In the genomic region with DNA sequence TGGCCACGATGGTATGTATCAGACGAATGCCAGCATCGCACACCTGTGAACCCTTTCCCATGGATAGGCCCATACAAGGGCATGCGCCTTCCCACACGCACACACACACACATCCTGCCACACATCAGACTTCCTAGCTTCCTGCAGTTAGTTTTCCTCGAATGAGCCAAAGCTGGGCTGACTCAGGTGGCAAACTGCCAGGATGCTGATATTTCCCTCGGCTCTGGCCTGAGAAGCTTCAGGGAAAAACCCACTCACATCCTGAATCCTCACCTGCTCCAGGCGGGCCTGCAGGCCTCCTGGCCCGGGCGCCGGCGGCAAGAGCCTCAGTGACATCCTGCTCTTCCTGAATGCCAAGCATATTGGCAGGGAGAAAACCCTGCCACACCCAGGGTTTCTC, we compare ENCODE assay signal across 8 cellular contexts. TPM values are rescaled to one million over a fixed set of nuclear protein-coding genes. Genes with fewer than 3 reads are reported as not detected.
DNase-seq lines count a peak whose midpoint lies in the region; ATAC-seq and TF ChIP-seq lines count a peak whose summit lies in the region.

No MANE protein-coding gene starts in this region.

- H3K27ac Mint-ChIP-seq in CD14-positive monocyte = peak overlapping the region in 1 of 7 donors; percentile 62

- 7 to 9% methylated on average over 12 of the region's 12 CpGs for WGBS in aorta, 2 donors

- H3K27me3 ChIP-seq in aorta (ENCODE audit: control insufficient read depth in 1 of 2, insufficient read depth in 2 of 2, low read length in 1 of 2) = no peaks in the 10 kb centered on the region

- H3K36me3 Mint-ChIP-seq in CD14-positive monocyte = no peaks in the 10 kb centered on the region

- H3K4me1 ChIP-seq in aorta (ENCODE audit: control insufficient read depth in 1 of 2, insufficient read depth in 2 of 2, low read length in 2 of 2) = no peaks in the 10 kb centered on the region

- intact Hi-C loops in left colon (cut with DNase I, micrococcal nuclease) (no loop called here), aorta (cut with DNase I) (loop anchor here in 1 of 2 donors (5.0 kb wide), 1 partner anchor 73 kb away; no protein-coding TSS in a partner anchor), CD14-positive monocyte (cut with micrococcal nuclease) (no loop called here)

- no peaks in the 10 kb centered on the region for H3K9me3 ChIP-seq in aorta (ENCODE audit: control insufficient read depth, low read length)

- H3K9me3 Mint-ChIP-seq in CD14-positive monocyte = peaks cover 0 to 8% (median 3%) of the 10 kb centered on the region in 7 donors

- no peak overlapping the region for H3K4me3 Mint-ChIP-seq in CD14-positive monocyte

- peak overlapping the region in 1 of 2 donors; percentile 4 for H3K27ac ChIP-seq in aorta (ENCODE audit: low read depth in 1 of 2, low read length in 2 of 2)

- TF ChIP-seq CTCF in CD14-positive monocyte (IDR thresholded peaks at IDR 0.05) = no peak

- no peak overlapping the region for H3K4me3 ChIP-seq in aorta (ENCODE audit: low read length in 2 of 2)

- H3K27me3 Mint-ChIP-seq in CD14-positive monocyte (ENCODE audit: low read depth in 3 of 3) = peaks cover 0 to 3% (median 0%) of the 10 kb centered on the region in 3 donors

- H3K4me1 Mint-ChIP-seq in CD14-positive monocyte = peaks cover 3% of the 10 kb centered on the region

- ATAC-seq in left colon (peak; percentile 63), aorta (ENCODE audit: low FRiP score) (peak; percentile 88)

- DNase-seq in SIG-M5 treated with dmso at 0.1 percent for 504 hours (lab: John Stamatoyannopoulos, UW; ENCODE audit: unreplicated experiment) (peak; percentile 33), SIG-M5 (lab: John Stamatoyannopoulos, UW) (no peak), brain pericyte (ENCODE audit: low read depth, low spot score) (peak; percentile 48), left colon (peak; percentile 50 to 74), aorta (peak; percentile 93 to 95), NCI-H2107 treated with DMSO at 0.1 percent for 48 hours (lab: John Stamatoyannopoulos, UW; ENCODE audit: unreplicated experiment) (no peak), CD14-positive monocyte (ENCODE audit: low spot score) (no peak)
- DNase-seq in activated naive CD4-positive, alpha-beta T cell (lab: John Stamatoyannopoulos, UW) = no peak

- H3K36me3 ChIP-seq in aorta (ENCODE audit: control insufficient read depth in 1 of 2, insufficient read depth in 2 of 2, low read length in 1 of 2) = no peaks in the 10 kb centered on the region

RNA-seq across cellular contexts. Expression of gene CALM1, which starts 22.4 kb away (rescaled TPM):
- total RNA-seq in left colon (100 to 1,000 TPM; 756 to 776 TPM), aorta (100 to 1,000 TPM; 438 to 595 TPM)
- polyA plus RNA-seq in aorta (100 to 1,000 TPM; 279 to 494 TPM), CD14-positive monocyte (100 to 1,000 TPM; 906 to 912 TPM)

Comparison
In these comparisons a context has a peak if more than half of its experiments do, and no peak if none do; other contexts are left out.
1. DNase-seq: peak in SIG-M5 treated with dmso at 0.1 percent for 504 hours (single experiment), brain pericyte (single experiment), left colon (2 of 2) and aorta (2 of 2); none in SIG-M5 (single experiment), activated naive CD4-positive, alpha-beta T cell (0 of 4), NCI-H2107 treated with DMSO at 0.1 percent for 48 hours (single experiment) and CD14-positive monocyte (single experiment).